ENCODE assay signal across 22 cellular contexts in the genomic region with DNA sequence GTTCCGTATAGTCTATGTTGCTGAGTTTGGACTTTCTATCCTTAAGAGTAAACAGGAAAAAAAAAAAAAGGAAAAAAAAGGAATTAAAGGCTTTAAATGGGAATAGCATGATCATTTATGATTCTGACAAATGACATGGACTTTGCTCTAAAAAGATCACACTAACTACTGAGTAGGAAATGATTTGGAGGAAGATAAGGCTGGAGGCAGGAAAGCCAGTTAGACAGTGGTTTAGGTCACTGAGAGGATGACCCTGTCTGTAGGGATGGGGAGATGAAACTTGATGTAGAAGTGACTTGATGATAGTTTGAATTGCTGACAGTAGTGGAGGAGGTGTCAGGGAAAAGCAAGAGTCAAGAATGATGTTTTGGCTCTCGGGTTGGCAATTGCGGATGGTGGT. TPM values are rescaled to one million over a fixed set of nuclear protein-coding genes. Genes with fewer than 3 reads are reported as not detected.
DNase-seq lines count a peak whose midpoint lies in the region; ATAC-seq, FAIRE-seq and TF ChIP-seq lines count a peak whose summit lies in the region.
"Had no signal": no experiment of that assay in that cellular context is flagged by ENCODE, and none has a peak within 500 bp of the region (broad histone marks: within the 10 kb centered on the region; RNA-seq: fewer than 3 reads in every experiment).

No MANE protein-coding gene starts in this region.

- DNase-seq in hepatocyte (ENCODE audit: low spot score), result peak; percentile 35
- DNase-seq in omental fat pad (ENCODE audit: low spot score), result no peak
- DNase-seq in SJCRH30, result no peak
- no peak for DNase-seq in frontal cortex (ENCODE audit: low spot score in 2 of 2)
- DNase-seq in activated naive CD4-positive, alpha-beta T cell (lab: John Stamatoyannopoulos, UW), result no peak
- DNase-seq: ACHN; BE2C; C1 segment of cervical spinal cord; Caco-2; CD4-positive, CD25-positive, alpha-beta regulatory T cell; GDM1; H7; HFFc6 had no signal

- H3K79me2 ChIP-seq in OCI-LY3 (ENCODE audit: low read length), result no peaks in the 10 kb centered on the region
- H3K79me2 ChIP-seq in hepatocyte, result no peaks in the 10 kb centered on the region

- H3K4me1 ChIP-seq in OCI-LY3 (ENCODE audit: low read length) (peaks cover 14% of the 10 kb centered on the region), hepatocyte (ENCODE audit: insufficient read depth) (peaks cover 3% of the 10 kb centered on the region), SJCRH30 (no peaks in the 10 kb centered on the region)
- H3K4me1 ChIP-seq: BE2C had no signal

- TF ChIP-seq CTCF in OCI-LY3 (IDR thresholded peaks at IDR 0.05; ENCODE audit: low read depth, low read length), result no peak
- TF ChIP-seq CTCF in hepatocyte (IDR thresholded peaks at IDR 0.05; ENCODE audit: poor library complexity), result no peak
- no peak for TF ChIP-seq CTCF in omental fat pad (IDR thresholded peaks at IDR 0.05)

- 81% methylated on average over 3 of the region's 3 CpGs for WGBS in hepatocyte (ENCODE audit: low lambda C conversion rate, missing lambda C conversion rate)

- H3K9me3 ChIP-seq in OCI-LY3 (ENCODE audit: insufficient read depth, low read length) (no peaks in the 10 kb centered on the region), hepatocyte (ENCODE audit: low read depth) (no peaks in the 10 kb centered on the region), SJCRH30 (replicated peaks) (no peaks in the 10 kb centered on the region)
- H3K9me3 ChIP-seq: BE2C, Caco-2 had no signal

- H3K4me3 ChIP-seq in OCI-LY3 (ENCODE audit: low read length) (no peak overlapping the region), hepatocyte (no peak overlapping the region), SJCRH30 (no peak overlapping the region)
- H3K4me3 ChIP-seq: GM23338 had no signal

- no peaks in the 10 kb centered on the region for H4K20me1 ChIP-seq in OCI-LY3 (ENCODE audit: insufficient read depth, low read length)
- no peaks in the 10 kb centered on the region for H4K20me1 ChIP-seq in hepatocyte (ENCODE audit: insufficient read depth, poor library complexity, severe bottlenecking)

- ATAC-seq in omental fat pad (ENCODE audit: low FRiP score), result peak; percentile 53
- ATAC-seq: GM23338, HCT116, HepG2 had no signal

- H2AFZ ChIP-seq in OCI-LY3 (ENCODE audit: low read depth, low read length), result 0 out of 2 replicates have a peak overlapping the region, but pooled peaks have one; percentile 7
- no peak overlapping the region for H2AFZ ChIP-seq in hepatocyte
- H2AFZ ChIP-seq: GM23338 had no signal

- H3K27ac ChIP-seq in OCI-LY3 (ENCODE audit: low read length) (no peak overlapping the region), hepatocyte (peak overlapping the region; percentile 88), SJCRH30 (no peak overlapping the region)

- H3K9me2 ChIP-seq in hepatocyte (replicated peaks; ENCODE audit: insufficient read depth), result no peaks in the 10 kb centered on the region

- peaks cover 5% of the 10 kb centered on the region; the same call in 1 of the 2 replicates for H3K27me3 ChIP-seq in OCI-LY3 (ENCODE audit: low read depth, low read length)
- H3K27me3 ChIP-seq in hepatocyte, result no peaks in the 10 kb centered on the region
- H3K27me3 ChIP-seq in SJCRH30, result no peaks in the 10 kb centered on the region
- H3K27me3 ChIP-seq: BE2C had no signal

- H3K9ac ChIP-seq in OCI-LY3 (ENCODE audit: low read length), result no peak overlapping the region

- H3K36me3 ChIP-seq in OCI-LY3 (replicated peaks; ENCODE audit: low read depth, low read length) (no peaks in the 10 kb centered on the region), hepatocyte (replicated peaks; ENCODE audit: insufficient read depth, low read depth) (no peaks in the 10 kb centered on the region), SJCRH30 (no peaks in the 10 kb centered on the region)
- H3K36me3 ChIP-seq: BE2C had no signal

- H3K4me2 ChIP-seq in OCI-LY3 (ENCODE audit: low read length) (no peak overlapping the region), hepatocyte (no peak overlapping the region)
- H3K4me2 ChIP-seq: GM23338 had no signal

- no peak for FAIRE-seq in frontal cortex (lab: Jason Lieb, UNC)
- FAIRE-seq: A204.1, D721Med, GM12892, GM18507, HepG2, HTR-8/SVneo had no signal

RNA-seq across cellular contexts. Expression of gene JADE1, which starts 9.2 kb away (rescaled TPM):
- total RNA-seq in hepatocyte (26.8 and 27.7 TPM in 2 replicates), omental fat pad (10 to 100 TPM; 37.2 to 57.4 (median 45.5) TPM), frontal cortex (28.5 TPM)
- polyA plus RNA-seq in hepatocyte, result 20.0 and 21.0 TPM in 2 replicates
- total RNA-seq in SJCRH30 (2014; rRNA removed; shearing (Covaris generic)), result 23.2 and 27.5 TPM in 2 replicates
